7 cellular contexts compared by ENCODE assay signal in the genomic region with DNA sequence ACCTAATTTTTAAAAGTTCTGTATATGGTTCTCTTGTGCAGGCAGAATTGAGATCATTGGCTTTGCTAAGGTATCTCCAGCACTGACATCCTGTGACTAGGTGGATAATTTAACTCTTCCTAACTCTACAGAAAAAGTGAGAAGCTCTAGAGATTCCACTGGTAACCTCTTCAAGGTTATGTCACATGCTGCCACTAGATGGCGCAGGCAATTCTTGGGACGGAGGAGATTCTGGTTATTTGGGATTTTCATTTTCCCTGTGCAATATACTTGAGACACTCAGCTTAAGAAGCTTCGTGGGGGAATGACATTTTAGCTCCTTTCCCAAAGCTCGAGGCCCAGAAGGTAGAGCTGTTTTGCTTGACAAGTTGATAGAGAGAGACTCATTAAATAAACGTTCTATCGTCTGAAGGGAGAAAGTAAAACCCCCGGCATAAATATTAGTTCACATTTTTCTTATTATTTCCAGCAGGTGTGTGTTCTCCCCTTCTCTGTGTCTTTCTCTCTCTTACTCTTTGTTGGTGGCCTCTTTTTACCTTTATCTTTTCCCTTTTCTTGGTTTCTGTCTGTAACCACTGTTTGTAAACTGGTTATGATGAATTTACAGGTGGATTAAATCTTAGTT. TPM values are rescaled to one million over a fixed set of nuclear protein-coding genes. Genes with fewer than 3 reads are reported as not detected.
DNase-seq lines count a peak whose midpoint lies in the region; ATAC-seq, FAIRE-seq and TF ChIP-seq lines count a peak whose summit lies in the region.

No MANE protein-coding gene starts in this region.

- CTCF ChIA-PET in PC-3 (lab: Charles Lee) = interaction anchor here (1.4 kb wide), 1 partner anchor 532 kb away, joined by 5 read pairs; no protein-coding TSS in a partner anchor

- peak; percentile 87 for ATAC-seq in GM21360 (IDR thresholded peaks at IDR 0.05; ENCODE audit: unreplicated experiment)
- peak; percentile 94 for ATAC-seq in PC-3
- peak; percentile 91 for ATAC-seq in body of pancreas

- H4K20me1 ChIP-seq in PC-3 (ENCODE audit: low read length) = no peaks in the 10 kb centered on the region

- H3F3A ChIP-seq in PC-3 (ENCODE audit: low read length, unreplicated experiment) = no peaks in the 10 kb centered on the region

- H3K36me3 ChIP-seq in PC-3 (ENCODE audit: low read depth, low read length) (no peaks in the 10 kb centered on the region), body of pancreas (replicated peaks in 1 of 2; ENCODE audit: insufficient read depth in 1 of 2, low read depth in 2 of 2) (no peaks in the 10 kb centered on the region)

- H2AFZ ChIP-seq in PC-3 (ENCODE audit: low read length) = peak overlapping the region; percentile 68

- intact Hi-C loops in PC-3 (cut with micrococcal nuclease) (loop anchor here (2.0 kb wide), 1 partner anchor 74 kb away; no protein-coding TSS in a partner anchor), body of pancreas (cut with DNase I) (no loop called here)

- H3K9me2 ChIP-seq in PC-3 (replicated peaks; ENCODE audit: low read length) = no peaks in the 10 kb centered on the region

- no peak overlapping the region for H3K9ac ChIP-seq in PC-3 (ENCODE audit: low read length)

- peak; percentile 97 for FAIRE-seq in islet of Langerhans (lab: Jason Lieb, UNC)

- BruUV-seq in PC-3 (replicated peaks; lab: Mats Ljungman, UMichigan) = no TSS peak

- WGBS in body of pancreas, 2 donors = 0 to 9% methylated on average over 7 of the region's 7 CpGs

- H3K27me3 ChIP-seq in HL-60 (ENCODE audit: insufficient read depth, poor library complexity, severe bottlenecking) (no peaks in the 10 kb centered on the region), PC-3 (ENCODE audit: low read length) (no peaks in the 10 kb centered on the region), body of pancreas (no peaks in the 10 kb centered on the region)

- no peaks in the 10 kb centered on the region for H3K9me3 ChIP-seq in PC-3 (ENCODE audit: low read length)
- H3K9me3 ChIP-seq in body of pancreas = no peaks in the 10 kb centered on the region

- peak overlapping the region; percentile 72 for H3K4me2 ChIP-seq in PC-3 (ENCODE audit: low read length)

- H3K27ac ChIP-seq in HL-60 (replicated peaks) = no peak overlapping the region
- no peak overlapping the region for H3K27ac ChIP-seq in PC-3 (ENCODE audit: low read length)
- peak overlapping the region in 2 of 4 donors; percentile 7 to 28 for H3K27ac ChIP-seq in body of pancreas

- TF ChIP-seq CTCF in HL-60 (IDR thresholded peaks at IDR 0.05; ENCODE audit: insufficient read depth, low read length) = peak; percentile 77
- peak; percentile 95 for TF ChIP-seq CTCF in PC-3 (conservative IDR thresholded peaks at IDR 0.05; ENCODE audit: low read depth, low read length)
- TF ChIP-seq CTCF in body of pancreas (IDR thresholded peaks at IDR 0.05) = peak; percentile 73 to 90 (median 79)

- H3K79me2 ChIP-seq in PC-3 (ENCODE audit: low read length) = no peaks in the 10 kb centered on the region

- H3K4me1 ChIP-seq in PC-3 (ENCODE audit: insufficient read depth, low read length) (no peaks in the 10 kb centered on the region), body of pancreas (peaks cover 7% of the 10 kb centered on the region)

- POLR2A ChIA-PET in PC-3 (lab: Charles Lee; ENCODE audit: unreplicated experiment) = no interaction called here

- no peak overlapping the region for H3K4me3 ChIP-seq in HL-60 (replicated peaks; ENCODE audit: insufficient read depth, low read length)
- H3K4me3 ChIP-seq in PC-3 (ENCODE audit: low read length) = peak overlapping the region; percentile 52
- peak overlapping the region in 1 of 2 donors; percentile 11 for H3K4me3 ChIP-seq in body of pancreas

- peak; percentile 4 for DNase-seq in GDM1 (lab: John Stamatoyannopoulos, UW)
- DNase-seq in HL-60 (ENCODE audit: low read depth in 1 of 2, low spot score in 1 of 2) = peak in 1 of 2 experiments; percentile 32
- peak; percentile 72 for DNase-seq in PC-3
- DNase-seq in body of pancreas = peak; percentile 62 to 69 (median 66)
- peak; percentile 13 for DNase-seq in smooth muscle cell of the brain vasculature (ENCODE audit: low read depth, low spot score)

- TF ChIP-seq POLR2A in body of pancreas (IDR thresholded peaks at IDR 0.05) = no peak

RNA-seq across cellular contexts. Expression of a gene that starts 26.6 kb away (rescaled TPM):
- 16.0 and 19.0 TPM in 2 replicates for total RNA-seq in PC-3 (2014; rRNA removed)
- total RNA-seq in body of pancreas = 10 to 100 TPM; 19.7 to 48.8 TPM

RNA-seq across cellular contexts. Expression of a gene that starts 53.3 kb away (rescaled TPM):
- total RNA-seq in PC-3 (2014; rRNA removed) (17.7 and 17.9 TPM in 2 replicates), body of pancreas (1 to 10 TPM; 2.9 to 4.9 TPM)
